In the genomic region with DNA sequence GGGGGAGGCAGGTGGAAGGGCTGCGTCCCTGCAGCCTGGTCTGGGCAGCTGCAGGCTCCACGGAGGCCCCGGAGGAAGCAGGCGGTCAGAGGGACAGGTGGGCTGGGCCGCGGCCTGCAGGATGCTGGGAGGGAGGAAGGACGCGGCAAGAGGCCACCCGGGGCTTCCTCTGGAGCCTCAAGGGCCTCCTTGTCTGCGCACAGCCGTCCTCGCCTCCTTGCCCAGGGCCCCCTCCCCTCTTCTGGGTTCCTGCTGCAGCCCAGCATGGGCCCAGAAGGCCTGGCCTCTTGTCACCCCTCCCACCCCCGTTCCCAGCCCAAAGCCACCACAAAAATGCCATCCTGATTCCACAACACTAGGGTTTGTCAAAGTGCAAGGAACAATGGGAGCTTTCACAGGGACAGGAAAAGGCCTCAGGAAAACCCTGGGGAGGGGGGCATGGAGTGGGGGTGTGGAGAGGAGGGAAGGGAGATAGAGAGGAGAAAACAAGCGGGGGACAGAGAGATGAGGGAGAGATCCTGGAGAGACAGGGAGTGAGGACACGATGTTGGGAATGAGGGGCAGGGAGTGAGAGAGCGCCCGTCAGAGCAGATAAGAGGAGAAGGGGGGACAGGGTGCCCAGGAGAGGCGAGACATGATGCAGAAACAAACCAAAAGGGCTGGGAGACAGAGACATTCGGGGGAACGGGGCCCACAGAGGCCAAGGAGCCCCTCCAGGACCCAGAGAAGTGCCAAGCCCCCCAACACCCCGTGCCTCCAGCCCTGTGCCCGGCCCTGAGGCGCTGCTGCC, we compare ENCODE assay signal across 8 cellular contexts. TPM values are rescaled to one million over a fixed set of nuclear protein-coding genes. Genes with fewer than 3 reads are reported as not detected.
DNase-seq lines count a peak whose midpoint lies in the region; ATAC-seq and TF ChIP-seq lines count a peak whose summit lies in the region.

No MANE protein-coding gene starts in this region.

- TF ChIP-seq CTCF in GM23338 (conservative IDR thresholded peaks at IDR 0.05; ENCODE audit: low read depth in 2 of 2) (no peak), chondrocyte (IDR thresholded peaks at IDR 0.05) (no peak)

- DNase-seq in GM23338 (ENCODE audit: low spot score) = no peak
- peak; percentile 93 for DNase-seq in chondrocyte (ENCODE audit: low spot score)
- DNase-seq in NCI-H1048 (lab: John Stamatoyannopoulos, UW) = no peak
- no peak for DNase-seq in immature natural killer cell
- DNase-seq in activated T-cell treated with anti-CD3 and anti-CD28 coated beads, Interleukin-2, amount 50 U/mL, for 72 hours = no peak

- H2AFZ ChIP-seq in GM23338 = no peak overlapping the region

- no peaks in the 10 kb centered on the region for H3K36me3 Mint-ChIP-seq in GM23338 (ENCODE audit: low read depth)
- peaks cover 5% of the 10 kb centered on the region for H3K36me3 Mint-ChIP-seq in chondrocyte (ENCODE audit: low read depth)
- H3K36me3 Mint-ChIP-seq in immature natural killer cell = no peaks in the 10 kb centered on the region
- no peaks in the 10 kb centered on the region for H3K36me3 Mint-ChIP-seq in activated T-cell treated with anti-CD3 and anti-CD28 coated beads, Interleukin-2, amount 50 U/mL, for 72 hours (ENCODE audit: insufficient read depth in 2 of 2)

- H3K4me3 ChIP-seq in GM23338 = no peak overlapping the region
- H3K4me3 ChIP-seq in iPS-20b (ENCODE audit: low read length) = peak overlapping the region; percentile 44; the same call in 1 of the 2 replicates
- no peak overlapping the region for H3K4me3 ChIP-seq in rectal smooth muscle tissue (ENCODE audit: low read length)

- no peaks in the 10 kb centered on the region for H3K27me3 ChIP-seq in GM23338 (ENCODE audit: insufficient read depth)
- H3K27me3 ChIP-seq in iPS-20b (ENCODE audit: insufficient read depth, low read length) = no peaks in the 10 kb centered on the region; the same call in 1 of the 2 replicates
- no peaks in the 10 kb centered on the region for H3K27me3 ChIP-seq in rectal smooth muscle tissue (ENCODE audit: control insufficient read depth, insufficient read depth, low read length)

- H3K27me3 Mint-ChIP-seq in GM23338 (ENCODE audit: insufficient read depth, low read depth, poor library complexity) (peaks cover 12% of the 10 kb centered on the region), chondrocyte (ENCODE audit: low read depth) (no peaks in the 10 kb centered on the region), immature natural killer cell (ENCODE audit: low read depth in 3 of 3) (peaks cover 0 to 4% (median 1%) of the 10 kb centered on the region in 3 donors)
- peaks cover 5% of the 10 kb centered on the region for H3K27me3 Mint-ChIP-seq in activated T-cell treated with anti-CD3 and anti-CD28 coated beads, Interleukin-2, amount 50 U/mL, for 72 hours (ENCODE audit: low read depth)

- no peaks in the 10 kb centered on the region for H4K20me1 ChIP-seq in GM23338 (replicated peaks; ENCODE audit: insufficient read depth)

- H3K4me1 Mint-ChIP-seq in GM23338 = peaks cover 49% of the 10 kb centered on the region
- H3K4me1 Mint-ChIP-seq in chondrocyte (ENCODE audit: low read depth) = peaks cover 95% of the 10 kb centered on the region
- H3K4me1 Mint-ChIP-seq in immature natural killer cell = peaks cover 0 to 3% of the 10 kb centered on the region in 2 donors
- H3K4me1 Mint-ChIP-seq in activated T-cell treated with anti-CD3 and anti-CD28 coated beads, Interleukin-2, amount 50 U/mL, for 72 hours (ENCODE audit: low read depth) = no peaks in the 10 kb centered on the region

- H3K9me3 ChIP-seq in iPS-20b (ENCODE audit: insufficient read depth, low read depth, low read length) = no peaks in the 10 kb centered on the region

- no peaks in the 10 kb centered on the region; the same call in 2 of the 3 replicates for H3K9me3 Mint-ChIP-seq in GM23338
- no peaks in the 10 kb centered on the region for H3K9me3 Mint-ChIP-seq in chondrocyte (ENCODE audit: low read depth)
- no peaks in the 10 kb centered on the region for H3K9me3 Mint-ChIP-seq in immature natural killer cell
- no peaks in the 10 kb centered on the region for H3K9me3 Mint-ChIP-seq in activated T-cell treated with anti-CD3 and anti-CD28 coated beads, Interleukin-2, amount 50 U/mL, for 72 hours

- peak; percentile 10 for ATAC-seq in GM23338
- no peak for ATAC-seq in HG02642 (IDR thresholded peaks at IDR 0.05; ENCODE audit: poor library complexity, unreplicated experiment)
- no peak for ATAC-seq in activated T-cell treated with anti-CD3 and anti-CD28 coated beads, Interleukin-2, amount 50 U/mL, for 72 hours (replicated peaks in 1 of 2)

- no peaks in the 10 kb centered on the region for H3F3A ChIP-seq in GM23338 (replicated peaks; ENCODE audit: low read depth)

- H3K4me3 Mint-ChIP-seq in GM23338 = no peak overlapping the region
- H3K4me3 Mint-ChIP-seq in chondrocyte (ENCODE audit: unreplicated experiment) = peak overlapping the region; percentile 22
- H3K4me3 Mint-ChIP-seq in immature natural killer cell = no peak overlapping the region
- no peak overlapping the region for H3K4me3 Mint-ChIP-seq in activated T-cell treated with anti-CD3 and anti-CD28 coated beads, Interleukin-2, amount 50 U/mL, for 72 hours

- H3K27ac Mint-ChIP-seq in GM23338 (no peak overlapping the region), chondrocyte (ENCODE audit: unreplicated experiment) (peak overlapping the region; percentile 81), immature natural killer cell (peak overlapping the region in 1 of 6 donors; percentile 58)
- H3K27ac Mint-ChIP-seq in activated T-cell treated with anti-CD3 and anti-CD28 coated beads, Interleukin-2, amount 50 U/mL, for 72 hours = no peak overlapping the region

- H3K36me3 ChIP-seq in GM23338 (ENCODE audit: insufficient read depth) (no peaks in the 10 kb centered on the region), iPS-20b (ENCODE audit: insufficient read depth, low read depth, low read length) (no peaks in the 10 kb centered on the region), rectal smooth muscle tissue (ENCODE audit: control insufficient read depth, insufficient read depth, low read length) (no peaks in the 10 kb centered on the region)

- no peak overlapping the region; the same call in 1 of the 2 replicates for H3K4me2 ChIP-seq in GM23338

- H3K27ac ChIP-seq in GM23338 (ENCODE audit: low read depth) = no peak overlapping the region; the same call in 1 of the 2 replicates
- no peak overlapping the region for H3K27ac ChIP-seq in iPS-20b (ENCODE audit: low read length)
- peak overlapping the region; percentile 96 for H3K27ac ChIP-seq in rectal smooth muscle tissue (ENCODE audit: low read depth, low read length)

- H3K4me1 ChIP-seq in GM23338 (ENCODE audit: insufficient read depth) (peaks cover 16% of the 10 kb centered on the region), iPS-20b (ENCODE audit: insufficient read depth, low read length) (peaks cover 31% of the 10 kb centered on the region; the same call in 1 of the 2 replicates), rectal smooth muscle tissue (ENCODE audit: control insufficient read depth, insufficient read depth, low read length) (peaks cover 94% of the 10 kb centered on the region)

- no peaks in the 10 kb centered on the region for H3K9me2 ChIP-seq in GM23338 (ENCODE audit: insufficient read depth)

- H3K79me2 ChIP-seq in GM23338 (replicated peaks; ENCODE audit: insufficient read depth) = no peaks in the 10 kb centered on the region

- peak overlapping the region; percentile 18; the same call in 1 of the 2 replicates for H3K9ac ChIP-seq in iPS-20b (ENCODE audit: low read depth, low read length)
- H3K9ac ChIP-seq in rectal smooth muscle tissue (ENCODE audit: low read length) = no peak overlapping the region

TF ChIP-seq in GM23338, 12 proteins besides CTCF, POLR2A, EP300 and RAD21 (continues in another document):
- TF ChIP-seq EZH2 (IDR thresholded peaks at IDR 0.05; ENCODE audit: low read depth, unreplicated experiment) = no peak
- TF ChIP-seq STAT1 (IDR thresholded peaks at IDR 0.05; ENCODE audit: unreplicated experiment) = no peak
- TF ChIP-seq, protein P1, sequence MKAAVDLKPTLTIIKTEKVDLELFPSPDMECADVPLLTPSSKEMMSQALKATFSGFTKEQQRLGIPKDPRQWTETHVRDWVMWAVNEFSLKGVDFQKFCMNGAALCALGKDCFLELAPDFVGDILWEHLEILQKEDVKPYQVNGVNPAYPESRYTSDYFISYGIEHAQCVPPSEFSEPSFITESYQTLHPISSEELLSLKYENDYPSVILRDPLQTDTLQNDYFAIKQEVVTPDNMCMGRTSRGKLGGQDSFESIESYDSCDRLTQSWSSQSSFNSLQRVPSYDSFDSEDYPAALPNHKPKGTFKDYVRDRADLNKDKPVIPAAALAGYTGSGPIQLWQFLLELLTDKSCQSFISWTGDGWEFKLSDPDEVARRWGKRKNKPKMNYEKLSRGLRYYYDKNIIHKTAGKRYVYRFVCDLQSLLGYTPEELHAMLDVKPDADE (IDR thresholded peaks at IDR 0.05) = no peak

RNA-seq across cellular contexts. Expression of a gene that starts 41.8 kb away (rescaled TPM):
- total RNA-seq in GM23338 (2014; rRNA removed; shearing (Covaris generic)) = 7.2 and 10.1 TPM in 2 replicates
- 2.0 and 2.9 TPM in 2 replicates for polyA plus RNA-seq in GM23338 (2016; fragmentation: Nextera tagmentation; extraction: Ambion mirVana)
- total RNA-seq in chondrocyte = 37.4 to 45.1 TPM (median 43.8 TPM) in 3 replicates
- polyA plus RNA-seq in immature natural killer cell = 1 to 10 TPM; 1.6 to 2.2 (median 1.7) TPM
- total RNA-seq in activated T-cell treated with anti-CD3 and anti-CD28 coated beads, Interleukin-2, amount 50 U/mL, for 72 hours = 1 to 10 TPM; 1.1 to 1.7 TPM

RNA-seq across cellular contexts. Expression of a gene that starts 56.4 kb away (rescaled TPM):
- 42.4 and 43.6 TPM in 2 replicates for total RNA-seq in GM23338 (2014; rRNA removed; shearing (Covaris generic))
- polyA plus RNA-seq in GM23338 (2016; fragmentation: Nextera tagmentation; extraction: Ambion mirVana) (29.5 and 32.1 TPM in 2 replicates), immature natural killer cell (10 to 100 TPM in 2 of 3 donors, 1 to 10 TPM in 1; 9.6 to 15.1 (median 13.1) TPM)
- 11.0 to 16.2 TPM (median 15.2 TPM) in 3 replicates for total RNA-seq in chondrocyte
- total RNA-seq in activated T-cell treated with anti-CD3 and anti-CD28 coated beads, Interleukin-2, amount 50 U/mL, for 72 hours = 100 to 1,000 TPM; 102 to 104 TPM
